12 cellular contexts compared by ENCODE assay signal in the genomic region with DNA sequence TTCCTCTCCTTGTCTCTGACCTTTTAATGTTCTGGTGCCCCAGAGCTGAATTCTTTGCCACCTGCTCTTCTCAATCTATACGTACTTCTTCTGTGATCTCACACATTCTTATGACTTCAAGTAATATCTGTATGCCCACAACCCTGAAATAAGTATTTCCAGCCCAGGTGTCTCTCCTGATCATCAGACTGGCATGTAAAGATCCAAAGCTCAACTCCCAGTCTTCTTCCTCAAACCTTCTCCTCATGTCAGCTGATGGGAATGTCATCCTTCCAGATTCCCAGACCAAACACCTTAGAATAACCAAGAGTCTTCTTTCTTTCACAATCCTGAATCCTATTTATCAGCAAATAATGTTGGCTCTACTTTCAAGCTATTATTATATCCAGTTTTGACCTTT. TPM values are rescaled to one million over a fixed set of nuclear protein-coding genes. Genes with fewer than 3 reads are reported as not detected.
"Had no signal": no experiment of that assay in that cellular context is flagged by ENCODE, and none has a peak within 500 bp of the region (broad histone marks: within the 10 kb centered on the region; RNA-seq: fewer than 3 reads in every experiment).

No MANE protein-coding gene starts in this region.

- H3K27ac Mint-ChIP-seq: GM23338, H9, HFFc6 had no signal

- H2AFZ ChIP-seq: GM23248, GM23338 had no signal

- H3K36me3 ChIP-seq: HAP-1 had no signal

- H3K4me3 Mint-ChIP-seq: GM23338, H9, HFFc6 had no signal

- ATAC-seq: GM23338, HCT116 had no signal

- FAIRE-seq: H1, H54 had no signal

- DNase-seq: GM23248, GOT3, H7, H9, HCEC 1CT, HFFc6 had no signal

- H3K4me2 ChIP-seq: GM23338 had no signal

- H3K4me3 ChIP-seq: GM23248, GM23338, HAP-1 had no signal

- H3K27ac ChIP-seq: GM23248 had no signal

- H3K9me3 ChIP-seq: HAP-1 had no signal

- H3K9me3 Mint-ChIP-seq: GM23338 had no signal

- H3K4me1 Mint-ChIP-seq: GM23338, H9 had no signal

- H3K9ac ChIP-seq: GM23248 had no signal

RNA-seq across cellular contexts. Expression of a gene that starts 9.3 kb away (rescaled TPM):
- total RNA-seq: GM23248, GM23338, H1, H4, H7, H9, HFFc6 had no signal
- polyA plus RNA-seq: GM23248, GM23338, H1 had no signal

RNA-seq across cellular contexts. Expression of a gene that starts 22.7 kb away (rescaled TPM):
- total RNA-seq: GM23248, GM23338, H1, H4, H7, H9, HFFc6 had no signal
- polyA plus RNA-seq: GM23248, GM23338, H1 had no signal

RNA-seq across cellular contexts. Expression of a gene that starts 25.6 kb away (rescaled TPM):
- total RNA-seq: GM23248, GM23338, H1, H4, H7, H9, HFFc6 had no signal
- polyA plus RNA-seq: GM23248, GM23338, H1 had no signal

RNA-seq across cellular contexts. Expression of a gene that starts 48.8 kb away (rescaled TPM):
- total RNA-seq: GM23248, GM23338, H1, H4, H7, H9, HFFc6 had no signal
- polyA plus RNA-seq: GM23248, GM23338, H1 had no signal
